Comparison of ENCODE assay signal across 14 cellular contexts in the genomic region with DNA sequence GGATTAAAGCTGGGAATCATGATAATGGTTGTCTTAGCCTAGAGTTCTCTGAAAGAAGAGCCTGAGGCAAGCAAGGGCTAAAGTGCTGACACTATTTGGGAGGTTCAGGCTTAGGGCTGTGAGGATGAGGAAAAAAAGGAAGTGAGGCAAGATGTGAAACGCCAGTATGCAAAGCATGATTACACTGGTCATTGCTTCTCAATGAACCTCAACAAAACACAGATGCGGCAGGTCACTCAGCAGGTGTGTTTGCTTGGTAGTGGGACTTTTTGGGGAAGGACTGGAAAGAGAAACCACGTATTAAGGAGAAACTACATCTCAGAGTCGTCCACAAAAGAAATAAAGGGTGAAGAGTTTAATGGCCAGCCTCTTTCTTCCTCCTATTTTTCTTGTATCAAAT.
DNase-seq lines count a peak whose midpoint lies in the region; ATAC-seq and TF ChIP-seq lines count a peak whose summit lies in the region.
"Had no signal": no experiment of that assay in that cellular context is flagged by ENCODE, and none has a peak within 500 bp of the region (broad histone marks: within the 10 kb centered on the region; RNA-seq: fewer than 3 reads in every experiment).

No MANE protein-coding gene starts in this region.

- DNase-seq in GM13977 (ENCODE audit: low spot score) (peak; percentile 48), Kasumi-1 (lab: John Stamatoyannopoulos, UW) (no peak), RWPE1 (ENCODE audit: low spot score) (no peak)
- DNase-seq in activated T-helper 2 cell treated with anti-CD3 and anti-CD28 coated beads, Interferon-gamma antibody, Interleukin-2, Interleukin-4, amounts not matched to agents 10 μg/mL and 5 μg/mL and 100 μg/mL, durations not matched to agents 14 hours and 24 hours and 36 hours (ENCODE audit: low spot score), result no peak
- DNase-seq in activated CD4-positive, alpha-beta T cell treated with anti-CD3 and anti-CD28 coated beads for 1 hour, result no peak
- DNase-seq: activated CD8-positive, alpha-beta memory T cell treated with anti-CD3 and anti-CD28 coated beads for 24 hours; amniotic stem cell; NCI-H2081; small intestine had no signal

- in situ Hi-C loops in GM13977 (cut with MboI; ENCODE audit: low pct_unique_long_range_greater_than_20kb, low sequenced_read_pairs, unreplicated experiment), result no loop called here

- no peaks in the 10 kb centered on the region for H3K4me1 Mint-ChIP-seq in activated T-helper 2 cell treated with anti-CD3 and anti-CD28 coated beads, Interferon-gamma antibody, Interleukin-2, Interleukin-4, amounts not matched to agents 10 μg/mL and 5 μg/mL and 100 μg/mL, durations not matched to agents 14 hours and 24 hours and 36 hours (ENCODE audit: low read depth)

- H3K9me3 Mint-ChIP-seq in activated T-helper 2 cell treated with anti-CD3 and anti-CD28 coated beads, Interferon-gamma antibody, Interleukin-2, Interleukin-4, amounts not matched to agents 10 μg/mL and 5 μg/mL and 100 μg/mL, durations not matched to agents 14 hours and 24 hours and 36 hours, result no peaks in the 10 kb centered on the region

- intact Hi-C loops in activated T-helper 2 cell treated with anti-CD3 and anti-CD28 coated beads, Interferon-gamma antibody, Interleukin-2, Interleukin-4, amounts not matched to agents 10 μg/mL and 5 μg/mL and 100 μg/mL, durations not matched to agents 14 hours and 24 hours and 36 hours (cut with micrococcal nuclease), result no loop called here

- TF ChIP-seq CTCF in GM13977 (IDR thresholded peaks at IDR 0.05; ENCODE audit: extremely low read depth, insufficient read depth, missing control alignments) (no peak), RWPE1 (conservative IDR thresholded peaks at IDR 0.05; ENCODE audit: low read depth) (no peak)

- POLR2A ChIA-PET in RWPE1 (lab: Yijun Ruan, JAX; ENCODE audit: low non-redundant PET), result no interaction called here

- H3K27ac ChIP-seq in RWPE1, result no peak overlapping the region

- no peak overlapping the region for H3K4me3 Mint-ChIP-seq in activated T-helper 2 cell treated with anti-CD3 and anti-CD28 coated beads, Interferon-gamma antibody, Interleukin-2, Interleukin-4, amounts not matched to agents 10 μg/mL and 5 μg/mL and 100 μg/mL, durations not matched to agents 14 hours and 24 hours and 36 hours (ENCODE audit: low read depth)
- H3K4me3 Mint-ChIP-seq: B cell had no signal

- H3K27ac Mint-ChIP-seq in activated T-helper 2 cell treated with anti-CD3 and anti-CD28 coated beads, Interferon-gamma antibody, Interleukin-2, Interleukin-4, amounts not matched to agents 10 μg/mL and 5 μg/mL and 100 μg/mL, durations not matched to agents 14 hours and 24 hours and 36 hours, result no peak overlapping the region
- H3K27ac Mint-ChIP-seq: B cell had no signal

- ATAC-seq in GM19397 (IDR thresholded peaks at IDR 0.05; ENCODE audit: unreplicated experiment) (peak; percentile 98), HG02852 (IDR thresholded peaks at IDR 0.05; ENCODE audit: unreplicated experiment) (peak; percentile 96), HG03571 (IDR thresholded peaks at IDR 0.05; ENCODE audit: unreplicated experiment) (peak; percentile 86)
- ATAC-seq: SK-N-SH treated with all-trans-retinoic acid at 6 μM for 48 hours had no signal

- H3K36me3 Mint-ChIP-seq in activated T-helper 2 cell treated with anti-CD3 and anti-CD28 coated beads, Interferon-gamma antibody, Interleukin-2, Interleukin-4, amounts not matched to agents 10 μg/mL and 5 μg/mL and 100 μg/mL, durations not matched to agents 14 hours and 24 hours and 36 hours (ENCODE audit: low read depth), result no peaks in the 10 kb centered on the region

- CTCF ChIA-PET in RWPE1 (lab: Yijun Ruan, JAX), result no interaction called here

- no peaks in the 10 kb centered on the region for H3K27me3 Mint-ChIP-seq in activated T-helper 2 cell treated with anti-CD3 and anti-CD28 coated beads, Interferon-gamma antibody, Interleukin-2, Interleukin-4, amounts not matched to agents 10 μg/mL and 5 μg/mL and 100 μg/mL, durations not matched to agents 14 hours and 24 hours and 36 hours (ENCODE audit: low read depth)
